10 cellular contexts compared by ENCODE assay signal in genomic region chr2:232926448-232927040, GRCh38. TPM values are rescaled to one million over a fixed set of nuclear protein-coding genes. Genes with fewer than 3 reads are reported as not detected.
A peak's percentile ranks its signal among the peaks of the same experiment; 100 is the strongest.
DNase-seq lines count a peak whose midpoint lies in the region; ATAC-seq, FAIRE-seq and TF ChIP-seq lines count a peak whose summit lies in the region.
"Had no signal": no experiment of that assay in that cellular context is flagged by ENCODE, and none has a peak within 500 bp of the region (broad histone marks: within the 10 kb centered on the region; RNA-seq: fewer than 3 reads in every experiment).

No MANE protein-coding gene starts in this region.

- H3K9ac ChIP-seq in PC-3 (ENCODE audit: low read length) = peak overlapping the region; percentile 81
- no peak overlapping the region for H3K9ac ChIP-seq in neuronal stem cell (ENCODE audit: low read depth, low read length, poor library complexity)

- H3K9me3 ChIP-seq in PC-3 (ENCODE audit: low read length) (no peaks in the 10 kb centered on the region), neuronal stem cell (replicated peaks in 1 of 2; ENCODE audit: control insufficient read depth in 2 of 2, insufficient read depth in 1 of 2, low read depth in 1 of 2, low read length in 2 of 2) (peaks cover 0 to 4% of the 10 kb centered on the region in 2 donors)
- H3K9me3 ChIP-seq: mucosa of descending colon had no signal

- H3K4me1 ChIP-seq in PC-3 (ENCODE audit: insufficient read depth, low read length) = peaks cover 25% of the 10 kb centered on the region
- H3K4me1 ChIP-seq in neuronal stem cell (ENCODE audit: control insufficient read depth in 2 of 2, insufficient read depth in 1 of 2, low read depth in 1 of 2, low read length in 2 of 2) = peaks cover 0 to 15% of the 10 kb centered on the region in 2 donors

- H2BK120ac ChIP-seq in neuronal stem cell (ENCODE audit: low read depth, low read length) = no peak overlapping the region

- H3K36me3 ChIP-seq in PC-3 (ENCODE audit: low read depth, low read length) (peaks cover 12% of the 10 kb centered on the region), neuronal stem cell (replicated peaks in 1 of 2; ENCODE audit: control insufficient read depth in 2 of 2, insufficient read depth in 2 of 2, low read length in 2 of 2) (no peaks in the 10 kb centered on the region)

- H3K27me3 ChIP-seq in PC-3 (ENCODE audit: low read length) (no peaks in the 10 kb centered on the region), neuronal stem cell (ENCODE audit: control insufficient read depth in 3 of 3, insufficient read depth in 3 of 3, low read depth in 1 of 3, low read length in 3 of 3) (peaks cover 8 to 74% (median 48%) of the 10 kb centered on the region in 3 experiments)

- POLR2A ChIA-PET in PC-3 (lab: Charles Lee; ENCODE audit: unreplicated experiment) = interaction anchor here (0.6 kb wide), 1 partner anchor 54 kb away, joined by 3 read pairs; no protein-coding TSS in a partner anchor

- H3K27ac ChIP-seq in PC-3 (ENCODE audit: low read length) (peak overlapping the region; percentile 47), neuronal stem cell (replicated peaks; ENCODE audit: low read length) (no peak overlapping the region)

- no peaks in the 10 kb centered on the region for H3F3A ChIP-seq in PC-3 (ENCODE audit: low read length, unreplicated experiment)

- no peak for ATAC-seq in PC-3

- peak overlapping the region; percentile 61 for H3K18ac ChIP-seq in neuronal stem cell (ENCODE audit: low read length)

- H2AFZ ChIP-seq in PC-3 (ENCODE audit: low read length) = peak overlapping the region; percentile 85
- peak overlapping the region; percentile 82 for H2AFZ ChIP-seq in neuronal stem cell (ENCODE audit: low read length)

- no peaks in the 10 kb centered on the region for H3K4me1 Mint-ChIP-seq in Calu3 (ENCODE audit: low read depth, unreplicated experiment)

- H2BK5ac ChIP-seq in neuronal stem cell (ENCODE audit: low read length) = no peak overlapping the region

- no peaks in the 10 kb centered on the region for H3K79me1 ChIP-seq in neuronal stem cell (ENCODE audit: low read depth, low read length)

- no peak overlapping the region for H3K14ac ChIP-seq in neuronal stem cell (ENCODE audit: low read length)

- H3K4me2 ChIP-seq in PC-3 (ENCODE audit: low read length) = peak overlapping the region; percentile 87
- peak overlapping the region; percentile 77 for H3K4me2 ChIP-seq in neuronal stem cell (ENCODE audit: insufficient read depth, low read length, poor library complexity, severe bottlenecking)

- DNase-seq in Calu3 (no peak), PC-3 (no peak), ecto neural progenitor cell (ENCODE audit: low spot score) (peak; percentile 62), neuronal stem cell (ENCODE audit: low spot score) (no peak), NCI-H146 (lab: John Stamatoyannopoulos, UW) (no peak), GOT3 (lab: John Stamatoyannopoulos, UW) (no peak), GM19239 (ENCODE audit: insufficient read length, low spot score) (no peak), DMS79 (lab: John Stamatoyannopoulos, UW) (no peak)
- DNase-seq: NCI-H526 treated with DMSO at 0.1 percent for 48 hours had no signal

- no CpG with 5 or more reads among the region's 19 CpGs for WGBS in neuronal stem cell (ENCODE audit: extremely low coverage in 2 of 2, insufficient read length in 2 of 2, insufficient replicate concordance in 1 of 2), 2 donors

- no peak overlapping the region for H2BK15ac ChIP-seq in neuronal stem cell (ENCODE audit: low read length)

- H3K79me2 ChIP-seq in PC-3 (ENCODE audit: low read length) = peaks cover 48% of the 10 kb centered on the region

- no peaks in the 10 kb centered on the region for H3K9me2 ChIP-seq in PC-3 (replicated peaks; ENCODE audit: low read length)

- H3K9me3 Mint-ChIP-seq in Calu3 (ENCODE audit: low read depth, unreplicated experiment) = no peaks in the 10 kb centered on the region

- BruUV-seq in Calu3 (replicated peaks; lab: Mats Ljungman, UMichigan) = no TSS peak
- BruUV-seq in PC-3 (replicated peaks; lab: Mats Ljungman, UMichigan) = TSS peak; percentile 68

- H3K4me3 ChIP-seq in PC-3 (ENCODE audit: low read length) (peak overlapping the region; percentile 71), neuronal stem cell (ENCODE audit: low read length in 2 of 2) (peak overlapping the region in 1 of 2 donors; percentile 49)
- H3K4me3 ChIP-seq: mucosa of descending colon had no signal

- no peak overlapping the region for H4K8ac ChIP-seq in neuronal stem cell (ENCODE audit: low read depth, low read length)

- intact Hi-C loops in Calu3 (cut with micrococcal nuclease; ENCODE audit: unreplicated experiment) (no loop called here), PC-3 (cut with micrococcal nuclease) (loop anchor here (1.0 to 5.0 kb wide), 5 partner anchors 50 to 325 kb away; partner anchors contain the start of gene ATG16L1)

- H2AK5ac ChIP-seq in neuronal stem cell (ENCODE audit: low read depth, low read length) = no peak overlapping the region

- H3K27ac Mint-ChIP-seq in Calu3 (ENCODE audit: unreplicated experiment) = no peak overlapping the region

- no peak for FAIRE-seq in GM19239 (lab: Jason Lieb, UNC)

- TF ChIP-seq CTCF in Calu3 (IDR thresholded peaks at IDR 0.05; ENCODE audit: unreplicated experiment) = no peak
- no peak for TF ChIP-seq CTCF in PC-3 (conservative IDR thresholded peaks at IDR 0.05; ENCODE audit: low read depth, low read length)

- H3K36me3 Mint-ChIP-seq in Calu3 (ENCODE audit: insufficient read depth, unreplicated experiment) = no peaks in the 10 kb centered on the region

- H3K27me3 Mint-ChIP-seq in Calu3 (ENCODE audit: unreplicated experiment) = peaks cover 53% of the 10 kb centered on the region

- H4K20me1 ChIP-seq in PC-3 (ENCODE audit: low read length) = no peaks in the 10 kb centered on the region

- peak overlapping the region; percentile 55 for H3K4me3 Mint-ChIP-seq in Calu3 (ENCODE audit: low read depth, unreplicated experiment)

- H3K4ac ChIP-seq in neuronal stem cell (ENCODE audit: low read length) = no peak overlapping the region

- peak overlapping the region; percentile 22 for H3K23ac ChIP-seq in neuronal stem cell (ENCODE audit: low read depth, low read length, poor library complexity)

- no peak overlapping the region for H4K91ac ChIP-seq in neuronal stem cell (ENCODE audit: low read depth, low read length, poor library complexity)

- H2BK12ac ChIP-seq in neuronal stem cell (ENCODE audit: low read length) = no peak overlapping the region

- CTCF ChIA-PET in Calu3 (lab: Charles Lee) (no interaction called here), PC-3 (lab: Charles Lee) (no interaction called here)

RNA-seq across cellular contexts. Expression of gene SNORC, which starts 56.5 kb away (rescaled TPM):
- total RNA-seq in Calu3 (2022) (4.3 and 5.0 TPM in 2 replicates), PC-3 (2014; rRNA removed) (11.1 and 14.3 TPM in 2 replicates)
- polyA plus RNA-seq in neuronal stem cell (2013, experiment 1 of 2) = 2.1 TPM
- polyA plus RNA-seq in neuronal stem cell (2013, experiment 2 of 2) = 2.9 TPM
